ENCODE assay signal across 25 cellular contexts in genomic region chr12:130452546-130452945, GRCh38.
"Had no signal": no experiment of that assay in that cellular context is flagged by ENCODE, and none has a peak within 500 bp of the region (broad histone marks: within the 10 kb centered on the region; RNA-seq: fewer than 3 reads in every experiment).

No MANE protein-coding gene starts in this region.

- H3K9me3 ChIP-seq: esophagus muscularis mucosa, gastrocnemius medialis, heart left ventricle had no signal

- H3K27me3 ChIP-seq: brain microvascular endothelial cell, dorsolateral prefrontal cortex, foreskin keratinocyte, gastrocnemius medialis had no signal

- DNase-seq: activated B cell treated with CpG ODN at 0.5 μM for 24 hours; activated CD4-positive, alpha-beta T cell treated with anti-CD3 and anti-CD28 coated beads for 48 hours; activated CD4-positive, alpha-beta T cell treated with anti-CD3 and anti-CD28 coated beads, Interleukin-2, amount 50 U/mL, for 1 hour; activated CD4-positive, alpha-beta T cell treated with anti-CD3 and anti-CD28 coated beads, Interleukin-2, amount 50 U/mL, for 48 hours; activated CD8-positive, alpha-beta memory T cell treated with anti-CD3 and anti-CD28 coated beads for 24 hours; activated CD8-positive, alpha-beta T cell treated with anti-CD3 and anti-CD28 coated beads for 36 hours; activated effector memory CD4-positive, alpha-beta T cell treated with Interleukin-2 at 50 U/mL for 16 hours; activated gamma-delta T cell treated with Interleukin-2 at 50 U/mL for 16 hours; activated naive CD4-positive, alpha-beta T cell treated with anti-CD3 and anti-CD28 coated beads, Interleukin-2, amount 50 U/mL, for 16 hours; activated naive CD4-positive, alpha-beta T cell treated with Interleukin-2 at 50 U/mL for 16 hours; activated T-cell treated with anti-CD3 and anti-CD28 coated beads, Interleukin-2, amount 50 U/mL, for 4 hours; amniotic stem cell; anterior cingulate cortex; brain microvascular endothelial cell; dorsolateral prefrontal cortex; effector memory CD4-positive, alpha-beta T cell; erythroblast; foreskin keratinocyte; gastrocnemius medialis; glutamatergic neuron; heart left ventricle; T1000; WERI-Rb-1 had no signal

- H3K4me1 ChIP-seq: foreskin keratinocyte, gastrocnemius medialis had no signal

- H3K4me3 ChIP-seq: coronary artery, dorsolateral prefrontal cortex, esophagus muscularis mucosa, gastrocnemius medialis, heart left ventricle had no signal

- H3K27ac ChIP-seq: brain microvascular endothelial cell, coronary artery, dorsolateral prefrontal cortex, esophagus muscularis mucosa, foreskin keratinocyte, gastrocnemius medialis, heart left ventricle, WERI-Rb-1 had no signal

- H3K36me3 ChIP-seq: brain microvascular endothelial cell, esophagus muscularis mucosa, gastrocnemius medialis, heart left ventricle, WERI-Rb-1 had no signal
